In the genomic region with DNA sequence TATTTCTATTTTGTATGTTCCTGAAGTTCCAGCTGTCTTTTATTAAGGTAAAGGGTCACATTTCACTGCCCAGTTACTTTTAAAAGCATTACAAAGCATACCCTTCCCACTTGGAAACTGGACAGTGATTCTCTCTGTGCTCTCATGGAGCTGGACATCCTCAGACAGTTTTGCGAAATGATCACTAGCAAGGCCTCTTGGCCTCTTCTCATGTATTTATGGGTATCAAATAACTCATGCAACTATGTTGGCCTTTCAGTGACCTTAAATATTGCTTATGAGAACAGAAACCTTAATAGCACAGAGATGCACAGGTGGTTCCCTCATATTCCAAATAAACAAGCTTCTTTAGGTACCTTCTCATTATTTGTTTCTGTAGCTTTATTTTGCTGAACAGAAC, we compare ENCODE assay signal across 2 cellular contexts.
TF ChIP-seq lines count a peak whose summit lies in the region.

No MANE protein-coding gene starts in this region.

TF ChIP-seq in SK-N-SH treated with all-trans-retinoic acid at 6 μM for 48 hours, 23 proteins besides CTCF, POLR2A, EP300 and RAD21 (continued from another document):
- TF ChIP-seq, protein P1, sequence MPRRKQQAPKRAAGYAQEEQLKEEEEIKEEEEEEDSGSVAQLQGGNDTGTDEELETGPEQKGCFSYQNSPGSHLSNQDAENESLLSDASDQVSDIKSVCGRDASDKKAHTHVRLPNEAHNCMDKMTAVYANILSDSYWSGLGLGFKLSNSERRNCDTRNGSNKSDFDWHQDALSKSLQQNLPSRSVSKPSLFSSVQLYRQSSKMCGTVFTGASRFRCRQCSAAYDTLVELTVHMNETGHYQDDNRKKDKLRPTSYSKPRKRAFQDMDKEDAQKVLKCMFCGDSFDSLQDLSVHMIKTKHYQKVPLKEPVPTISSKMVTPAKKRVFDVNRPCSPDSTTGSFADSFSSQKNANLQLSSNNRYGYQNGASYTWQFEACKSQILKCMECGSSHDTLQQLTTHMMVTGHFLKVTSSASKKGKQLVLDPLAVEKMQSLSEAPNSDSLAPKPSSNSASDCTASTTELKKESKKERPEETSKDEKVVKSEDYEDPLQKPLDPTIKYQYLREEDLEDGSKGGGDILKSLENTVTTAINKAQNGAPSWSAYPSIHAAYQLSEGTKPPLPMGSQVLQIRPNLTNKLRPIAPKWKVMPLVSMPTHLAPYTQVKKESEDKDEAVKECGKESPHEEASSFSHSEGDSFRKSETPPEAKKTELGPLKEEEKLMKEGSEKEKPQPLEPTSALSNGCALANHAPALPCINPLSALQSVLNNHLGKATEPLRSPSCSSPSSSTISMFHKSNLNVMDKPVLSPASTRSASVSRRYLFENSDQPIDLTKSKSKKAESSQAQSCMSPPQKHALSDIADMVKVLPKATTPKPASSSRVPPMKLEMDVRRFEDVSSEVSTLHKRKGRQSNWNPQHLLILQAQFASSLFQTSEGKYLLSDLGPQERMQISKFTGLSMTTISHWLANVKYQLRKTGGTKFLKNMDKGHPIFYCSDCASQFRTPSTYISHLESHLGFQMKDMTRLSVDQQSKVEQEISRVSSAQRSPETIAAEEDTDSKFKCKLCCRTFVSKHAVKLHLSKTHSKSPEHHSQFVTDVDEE (CRISPR knock-in tag; IDR thresholded peaks at IDR 0.05) = no peak
- TF ChIP-seq OSR1 (CRISPR knock-in tag; IDR thresholded peaks at IDR 0.05) (no peak), ZFP3 (CRISPR knock-in tag; IDR thresholded peaks at IDR 0.05) (no peak), CSDC2 (CRISPR knock-in tag; IDR thresholded peaks at IDR 0.05) (no peak), TOX (CRISPR knock-in tag; IDR thresholded peaks at IDR 0.05; ENCODE audit: borderline replicate concordance) (no peak), ZNF70 (CRISPR knock-in tag; IDR thresholded peaks at IDR 0.05) (no peak)
- TF ChIP-seq, protein P2, sequence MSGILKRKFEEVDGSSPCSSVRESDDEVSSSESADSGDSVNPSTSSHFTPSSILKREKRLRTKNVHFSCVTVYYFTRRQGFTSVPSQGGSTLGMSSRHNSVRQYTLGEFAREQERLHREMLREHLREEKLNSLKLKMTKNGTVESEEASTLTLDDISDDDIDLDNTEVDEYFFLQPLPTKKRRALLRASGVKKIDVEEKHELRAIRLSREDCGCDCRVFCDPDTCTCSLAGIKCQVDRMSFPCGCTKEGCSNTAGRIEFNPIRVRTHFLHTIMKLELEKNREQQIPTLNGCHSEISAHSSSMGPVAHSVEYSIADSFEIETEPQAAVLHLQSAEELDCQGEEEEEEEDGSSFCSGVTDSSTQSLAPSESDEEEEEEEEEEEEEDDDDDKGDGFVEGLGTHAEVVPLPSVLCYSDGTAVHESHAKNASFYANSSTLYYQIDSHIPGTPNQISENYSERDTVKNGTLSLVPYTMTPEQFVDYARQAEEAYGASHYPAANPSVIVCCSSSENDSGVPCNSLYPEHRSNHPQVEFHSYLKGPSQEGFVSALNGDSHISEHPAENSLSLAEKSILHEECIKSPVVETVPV (CRISPR knock-in tag; IDR thresholded peaks at IDR 0.05) = no peak
TF ChIP-seq in SK-N-SH treated with all-trans-retinoic acid at 6 μM for 48 hours: peak in this region for 0.

TF ChIP-seq in SK-N-SH, 30 proteins besides CTCF, POLR2A, EP300 and RAD21 (continued from another document):
- TF ChIP-seq, protein P3, sequence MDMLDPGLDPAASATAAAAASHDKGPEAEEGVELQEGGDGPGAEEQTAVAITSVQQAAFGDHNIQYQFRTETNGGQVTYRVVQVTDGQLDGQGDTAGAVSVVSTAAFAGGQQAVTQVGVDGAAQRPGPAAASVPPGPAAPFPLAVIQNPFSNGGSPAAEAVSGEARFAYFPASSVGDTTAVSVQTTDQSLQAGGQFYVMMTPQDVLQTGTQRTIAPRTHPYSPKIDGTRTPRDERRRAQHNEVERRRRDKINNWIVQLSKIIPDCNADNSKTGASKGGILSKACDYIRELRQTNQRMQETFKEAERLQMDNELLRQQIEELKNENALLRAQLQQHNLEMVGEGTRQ (IDR thresholded peaks at IDR 0.05; ENCODE audit: borderline replicate concordance, low read depth, low read length) = no peak
- TF ChIP-seq FOXJ3 (CRISPR knock-in tag; IDR thresholded peaks at IDR 0.05) (no peak), SIN3A (IDR thresholded peaks at IDR 0.05; ENCODE audit: borderline replicate concordance, low read depth, low read length) (no peak)
- TF ChIP-seq, protein P4, sequence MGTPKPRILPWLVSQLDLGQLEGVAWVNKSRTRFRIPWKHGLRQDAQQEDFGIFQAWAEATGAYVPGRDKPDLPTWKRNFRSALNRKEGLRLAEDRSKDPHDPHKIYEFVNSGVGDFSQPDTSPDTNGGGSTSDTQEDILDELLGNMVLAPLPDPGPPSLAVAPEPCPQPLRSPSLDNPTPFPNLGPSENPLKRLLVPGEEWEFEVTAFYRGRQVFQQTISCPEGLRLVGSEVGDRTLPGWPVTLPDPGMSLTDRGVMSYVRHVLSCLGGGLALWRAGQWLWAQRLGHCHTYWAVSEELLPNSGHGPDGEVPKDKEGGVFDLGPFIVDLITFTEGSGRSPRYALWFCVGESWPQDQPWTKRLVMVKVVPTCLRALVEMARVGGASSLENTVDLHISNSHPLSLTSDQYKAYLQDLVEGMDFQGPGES (IDR thresholded peaks at IDR 0.05; ENCODE audit: low read depth, low read length) = no peak
- TF ChIP-seq, protein P5, sequence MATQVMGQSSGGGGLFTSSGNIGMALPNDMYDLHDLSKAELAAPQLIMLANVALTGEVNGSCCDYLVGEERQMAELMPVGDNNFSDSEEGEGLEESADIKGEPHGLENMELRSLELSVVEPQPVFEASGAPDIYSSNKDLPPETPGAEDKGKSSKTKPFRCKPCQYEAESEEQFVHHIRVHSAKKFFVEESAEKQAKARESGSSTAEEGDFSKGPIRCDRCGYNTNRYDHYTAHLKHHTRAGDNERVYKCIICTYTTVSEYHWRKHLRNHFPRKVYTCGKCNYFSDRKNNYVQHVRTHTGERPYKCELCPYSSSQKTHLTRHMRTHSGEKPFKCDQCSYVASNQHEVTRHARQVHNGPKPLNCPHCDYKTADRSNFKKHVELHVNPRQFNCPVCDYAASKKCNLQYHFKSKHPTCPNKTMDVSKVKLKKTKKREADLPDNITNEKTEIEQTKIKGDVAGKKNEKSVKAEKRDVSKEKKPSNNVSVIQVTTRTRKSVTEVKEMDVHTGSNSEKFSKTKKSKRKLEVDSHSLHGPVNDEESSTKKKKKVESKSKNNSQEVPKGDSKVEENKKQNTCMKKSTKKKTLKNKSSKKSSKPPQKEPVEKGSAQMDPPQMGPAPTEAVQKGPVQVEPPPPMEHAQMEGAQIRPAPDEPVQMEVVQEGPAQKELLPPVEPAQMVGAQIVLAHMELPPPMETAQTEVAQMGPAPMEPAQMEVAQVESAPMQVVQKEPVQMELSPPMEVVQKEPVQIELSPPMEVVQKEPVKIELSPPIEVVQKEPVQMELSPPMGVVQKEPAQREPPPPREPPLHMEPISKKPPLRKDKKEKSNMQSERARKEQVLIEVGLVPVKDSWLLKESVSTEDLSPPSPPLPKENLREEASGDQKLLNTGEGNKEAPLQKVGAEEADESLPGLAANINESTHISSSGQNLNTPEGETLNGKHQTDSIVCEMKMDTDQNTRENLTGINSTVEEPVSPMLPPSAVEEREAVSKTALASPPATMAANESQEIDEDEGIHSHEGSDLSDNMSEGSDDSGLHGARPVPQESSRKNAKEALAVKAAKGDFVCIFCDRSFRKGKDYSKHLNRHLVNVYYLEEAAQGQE (IDR thresholded peaks at IDR 0.05; ENCODE audit: low read depth, low read length) = no peak
